20 cellular contexts compared by ENCODE assay signal in genomic region chr10:102485093-102485785, GRCh38. TPM values are rescaled to one million over a fixed set of nuclear protein-coding genes. Genes with fewer than 3 reads are reported as not detected.
"Had no signal": no experiment of that assay in that cellular context is flagged by ENCODE, and none has a peak within 500 bp of the region (broad histone marks: within the 10 kb centered on the region; RNA-seq: fewer than 3 reads in every experiment).

No MANE protein-coding gene starts in this region.

- H3K4me3 Mint-ChIP-seq: activated naive CD4-positive, alpha-beta T cell treated with anti-CD3 and anti-CD28 coated beads for 36 hours; activated naive CD8-positive, alpha-beta T cell treated with anti-CD3 and anti-CD28 coated beads, Interleukin-2, amount 50 U/mL, for 24 hours; activated T-cell treated with anti-CD3 and anti-CD28 coated beads, Interleukin-2, amount 50 U/mL, for 4 hours; naive thymus-derived CD4-positive, alpha-beta T cell; stimulated activated naive B cell treated with anti-CD40 and anti-IgM and Interleukin-4, amounts not matched to agents 10 μg/mL and 1 μg/mL and 100 μg/mL, for 72 hours had no signal

- H3K9me3 Mint-ChIP-seq: activated naive CD4-positive, alpha-beta T cell treated with anti-CD3 and anti-CD28 coated beads for 36 hours; activated naive CD8-positive, alpha-beta T cell treated with anti-CD3 and anti-CD28 coated beads, Interleukin-2, amount 50 U/mL, for 24 hours; activated T-cell treated with anti-CD3 and anti-CD28 coated beads, Interleukin-2, amount 50 U/mL, for 4 hours; naive thymus-derived CD4-positive, alpha-beta T cell; stimulated activated naive B cell treated with anti-CD40 and anti-IgM and Interleukin-4, amounts not matched to agents 10 μg/mL and 1 μg/mL and 100 μg/mL, for 72 hours had no signal

- H3K4me1 ChIP-seq: body of pancreas, foreskin keratinocyte, prostate gland, right atrium auricular region, vagina had no signal

- H3K27ac ChIP-seq: body of pancreas, cardiac muscle cell, foreskin keratinocyte, hepatocyte, ovary, prostate gland, right atrium auricular region, vagina had no signal

- H3K27me3 Mint-ChIP-seq: activated naive CD8-positive, alpha-beta T cell treated with anti-CD3 and anti-CD28 coated beads, Interleukin-2, amount 50 U/mL, for 24 hours; naive thymus-derived CD4-positive, alpha-beta T cell; stimulated activated naive B cell treated with anti-CD40 and anti-IgM and Interleukin-4, amounts not matched to agents 10 μg/mL and 1 μg/mL and 100 μg/mL, for 72 hours had no signal

- H3K9me3 ChIP-seq: body of pancreas, mucosa of descending colon, ovary, prostate gland, right atrium auricular region, vagina had no signal

- H3K4me3 ChIP-seq: body of pancreas, cardiac muscle cell, hepatocyte, mucosa of descending colon, ovary, prostate gland, right atrium auricular region, vagina had no signal

- H3K27me3 ChIP-seq: body of pancreas, cardiac muscle cell, foreskin keratinocyte, hepatocyte, ovary, right atrium auricular region, vagina had no signal

- DNase-seq: activated CD4-positive, alpha-beta T cell treated with anti-CD3 and anti-CD28 coated beads for 1 hour; activated CD4-positive, alpha-beta T cell treated with anti-CD3 and anti-CD28 coated beads, Interleukin-2, amount 50 U/mL, for 1 hour; activated naive CD4-positive, alpha-beta T cell treated with anti-CD3 and anti-CD28 coated beads for 36 hours; activated naive CD8-positive, alpha-beta T cell treated with anti-CD3 and anti-CD28 coated beads, Interleukin-2, amount 50 U/mL, for 24 hours; activated T-cell treated with anti-CD3 and anti-CD28 coated beads, Interleukin-2, amount 50 U/mL, for 4 hours; body of pancreas; foreskin keratinocyte; mesenchymal stem cell; naive thymus-derived CD4-positive, alpha-beta T cell; ovary; stimulated activated naive B cell treated with anti-CD40 and anti-IgM and Interleukin-4, amounts not matched to agents 10 μg/mL and 1 μg/mL and 100 μg/mL, for 72 hours; T-helper 1 cell; trophoblast cell had no signal

- H3K4me1 Mint-ChIP-seq: activated naive CD8-positive, alpha-beta T cell treated with anti-CD3 and anti-CD28 coated beads, Interleukin-2, amount 50 U/mL, for 24 hours; naive thymus-derived CD4-positive, alpha-beta T cell had no signal

- ATAC-seq: activated naive CD8-positive, alpha-beta T cell treated with anti-CD3 and anti-CD28 coated beads, Interleukin-2, amount 50 U/mL, for 24 hours; activated T-cell treated with anti-CD3 and anti-CD28 coated beads, Interleukin-2, amount 50 U/mL, for 4 hours; body of pancreas; foreskin keratinocyte; mucosa of descending colon; naive thymus-derived CD4-positive, alpha-beta T cell; stimulated activated naive B cell treated with anti-CD40 and anti-IgM and Interleukin-4, amounts not matched to agents 10 μg/mL and 1 μg/mL and 100 μg/mL, for 72 hours had no signal

- H3K36me3 ChIP-seq: ovary had no signal

- H3K27ac Mint-ChIP-seq: activated naive CD4-positive, alpha-beta T cell treated with anti-CD3 and anti-CD28 coated beads for 36 hours; activated naive CD8-positive, alpha-beta T cell treated with anti-CD3 and anti-CD28 coated beads, Interleukin-2, amount 50 U/mL, for 24 hours had no signal

RNA-seq across cellular contexts. Expression of gene C10orf95, which starts 33.9 kb away (rescaled TPM):
- total RNA-seq: cardiac muscle cell, cerebellum, right atrium auricular region, vagina had no signal
